1 cellular context compared by ENCODE assay signal in genomic region chr17:7561028-7561575, GRCh38.
TF ChIP-seq lines count a peak whose summit lies in the region.

No MANE protein-coding gene starts in this region.

TF ChIP-seq in HepG2, 621 proteins besides CTCF, POLR2A, EP300 and RAD21 (continues in another document):
- 0 out of 2 replicates have a peak, but pooled peaks have one; percentile 80 for TF ChIP-seq SNAPC4 (CRISPR knock-in tag; IDR thresholded peaks at IDR 0.05)
- TF ChIP-seq, protein P1, sequence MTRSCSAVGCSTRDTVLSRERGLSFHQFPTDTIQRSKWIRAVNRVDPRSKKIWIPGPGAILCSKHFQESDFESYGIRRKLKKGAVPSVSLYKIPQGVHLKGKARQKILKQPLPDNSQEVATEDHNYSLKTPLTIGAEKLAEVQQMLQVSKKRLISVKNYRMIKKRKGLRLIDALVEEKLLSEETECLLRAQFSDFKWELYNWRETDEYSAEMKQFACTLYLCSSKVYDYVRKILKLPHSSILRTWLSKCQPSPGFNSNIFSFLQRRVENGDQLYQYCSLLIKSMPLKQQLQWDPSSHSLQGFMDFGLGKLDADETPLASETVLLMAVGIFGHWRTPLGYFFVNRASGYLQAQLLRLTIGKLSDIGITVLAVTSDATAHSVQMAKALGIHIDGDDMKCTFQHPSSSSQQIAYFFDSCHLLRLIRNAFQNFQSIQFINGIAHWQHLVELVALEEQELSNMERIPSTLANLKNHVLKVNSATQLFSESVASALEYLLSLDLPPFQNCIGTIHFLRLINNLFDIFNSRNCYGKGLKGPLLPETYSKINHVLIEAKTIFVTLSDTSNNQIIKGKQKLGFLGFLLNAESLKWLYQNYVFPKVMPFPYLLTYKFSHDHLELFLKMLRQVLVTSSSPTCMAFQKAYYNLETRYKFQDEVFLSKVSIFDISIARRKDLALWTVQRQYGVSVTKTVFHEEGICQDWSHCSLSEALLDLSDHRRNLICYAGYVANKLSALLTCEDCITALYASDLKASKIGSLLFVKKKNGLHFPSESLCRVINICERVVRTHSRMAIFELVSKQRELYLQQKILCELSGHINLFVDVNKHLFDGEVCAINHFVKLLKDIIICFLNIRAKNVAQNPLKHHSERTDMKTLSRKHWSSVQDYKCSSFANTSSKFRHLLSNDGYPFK (CRISPR knock-in tag; IDR thresholded peaks at IDR 0.05; ENCODE audit: borderline replicate concordance) = peak; percentile 96
- TF ChIP-seq RELA (CRISPR knock-in tag; IDR thresholded peaks at IDR 0.05) = 0 out of 2 replicates have a peak, but pooled peaks have one; percentile 37
- TF ChIP-seq ZNF326 (CRISPR knock-in tag; IDR thresholded peaks at IDR 0.05; ENCODE audit: borderline replicate concordance) = no peak
- peak; percentile 69 for TF ChIP-seq HNF4A (CRISPR knock-in tag; IDR thresholded peaks at IDR 0.05)
- peak; percentile 41; the same call in 1 of the 2 replicates for TF ChIP-seq ZMYM4 (CRISPR knock-in tag; IDR thresholded peaks at IDR 0.05)
- peak; percentile 36; the same call in 1 of the 2 replicates for TF ChIP-seq SP4 (CRISPR knock-in tag; IDR thresholded peaks at IDR 0.05)
- TF ChIP-seq ZNF234 (CRISPR knock-in tag; conservative IDR thresholded peaks at IDR 0.05) = no peak
- no peak for TF ChIP-seq RFX3 (CRISPR knock-in tag; IDR thresholded peaks at IDR 0.05)
- no peak for TF ChIP-seq PCBP2 (optimal IDR thresholded peaks at IDR 0.05; ENCODE audit: low read depth, low read length, poor library complexity, severe bottlenecking)
- TF ChIP-seq SMAD3 (CRISPR knock-in tag; IDR thresholded peaks at IDR 0.05) = 0 out of 2 replicates have a peak, but pooled peaks have one; percentile 22
- TF ChIP-seq DR1 (CRISPR knock-in tag; IDR thresholded peaks at IDR 0.05) = 0 out of 2 replicates have a peak, but pooled peaks have one; percentile 43
- peak; percentile 58; the same call in 1 of the 2 replicates for TF ChIP-seq HNF4G (IDR thresholded peaks at IDR 0.05; ENCODE audit: borderline replicate concordance, low read depth, low read length)
- TF ChIP-seq HNF4G (CRISPR knock-in tag; IDR thresholded peaks at IDR 0.05; ENCODE audit: borderline replicate concordance, low read depth) = no peak
- TF ChIP-seq ZNF781 (CRISPR knock-in tag; IDR thresholded peaks at IDR 0.05; ENCODE audit: borderline replicate concordance, not compliant biosample characterization) = peak; percentile 9
- peak; percentile 71; the same call in 2 of the 3 replicates for TF ChIP-seq MXI1 (IDR thresholded peaks at IDR 0.05; ENCODE audit: borderline replicate concordance, low read depth, low read length)
- no peak for TF ChIP-seq ZNF431 (CRISPR knock-in tag; IDR thresholded peaks at IDR 0.05; ENCODE audit: borderline replicate concordance, low read depth)
- peak; percentile 32; the same call in 1 of the 2 replicates for TF ChIP-seq MXD3 (CRISPR knock-in tag; IDR thresholded peaks at IDR 0.05)
- no peak for TF ChIP-seq PBX3 (CRISPR knock-in tag; IDR thresholded peaks at IDR 0.05; ENCODE audit: borderline replicate concordance)
- TF ChIP-seq GATAD2A (CRISPR knock-in tag; IDR thresholded peaks at IDR 0.05) = peak; percentile 13; the same call in 1 of the 2 replicates
- no peak for TF ChIP-seq SOX6 (IDR thresholded peaks at IDR 0.05)
- peak; percentile 27; the same call in 1 of the 2 replicates for TF ChIP-seq SOX6 (CRISPR knock-in tag; IDR thresholded peaks at IDR 0.05)
- TF ChIP-seq SMC3 (IDR thresholded peaks at IDR 0.05; ENCODE audit: low read length) = peak; percentile 38; the same call in 1 of the 2 replicates
- TF ChIP-seq SIX4 (CRISPR knock-in tag; IDR thresholded peaks at IDR 0.05) = no peak
- peak; percentile 29; the same call in 1 of the 2 replicates for TF ChIP-seq POGZ (CRISPR knock-in tag; IDR thresholded peaks at IDR 0.05)
- peak; percentile 19; the same call in 1 of the 2 replicates for TF ChIP-seq ZNF280B (CRISPR knock-in tag; IDR thresholded peaks at IDR 0.05; ENCODE audit: borderline replicate concordance)
- no peak for TF ChIP-seq SRSF4 (IDR thresholded peaks at IDR 0.05; ENCODE audit: low read depth, low read length, poor library complexity, severe bottlenecking)
- TF ChIP-seq, protein P2, sequence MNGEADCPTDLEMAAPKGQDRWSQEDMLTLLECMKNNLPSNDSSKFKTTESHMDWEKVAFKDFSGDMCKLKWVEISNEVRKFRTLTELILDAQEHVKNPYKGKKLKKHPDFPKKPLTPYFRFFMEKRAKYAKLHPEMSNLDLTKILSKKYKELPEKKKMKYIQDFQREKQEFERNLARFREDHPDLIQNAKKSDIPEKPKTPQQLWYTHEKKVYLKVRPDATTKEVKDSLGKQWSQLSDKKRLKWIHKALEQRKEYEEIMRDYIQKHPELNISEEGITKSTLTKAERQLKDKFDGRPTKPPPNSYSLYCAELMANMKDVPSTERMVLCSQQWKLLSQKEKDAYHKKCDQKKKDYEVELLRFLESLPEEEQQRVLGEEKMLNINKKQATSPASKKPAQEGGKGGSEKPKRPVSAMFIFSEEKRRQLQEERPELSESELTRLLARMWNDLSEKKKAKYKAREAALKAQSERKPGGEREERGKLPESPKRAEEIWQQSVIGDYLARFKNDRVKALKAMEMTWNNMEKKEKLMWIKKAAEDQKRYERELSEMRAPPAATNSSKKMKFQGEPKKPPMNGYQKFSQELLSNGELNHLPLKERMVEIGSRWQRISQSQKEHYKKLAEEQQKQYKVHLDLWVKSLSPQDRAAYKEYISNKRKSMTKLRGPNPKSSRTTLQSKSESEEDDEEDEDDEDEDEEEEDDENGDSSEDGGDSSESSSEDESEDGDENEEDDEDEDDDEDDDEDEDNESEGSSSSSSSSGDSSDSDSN (CRISPR knock-in tag; IDR thresholded peaks at IDR 0.05) = peak; percentile 41; the same call in 1 of the 2 replicates
- TF ChIP-seq RFXAP (CRISPR knock-in tag; IDR thresholded peaks at IDR 0.05; ENCODE audit: borderline replicate concordance) = peak; percentile 58; the same call in 1 of the 2 replicates
- peak; percentile 29 for TF ChIP-seq HNRNPLL (IDR thresholded peaks at IDR 0.05; ENCODE audit: low read depth, low read length, poor library complexity, severe bottlenecking)
- peak; percentile 81; the same call in 1 of the 2 replicates for TF ChIP-seq NCOA1 (CRISPR knock-in tag; IDR thresholded peaks at IDR 0.05)
- 0 out of 2 replicates have a peak, but pooled peaks have one; percentile 4 for TF ChIP-seq TSC22D2 (CRISPR knock-in tag; IDR thresholded peaks at IDR 0.05; ENCODE audit: borderline replicate concordance)
- TF ChIP-seq ZNF629 (CRISPR knock-in tag; conservative IDR thresholded peaks at IDR 0.05) = no peak
- no peak for TF ChIP-seq AKNA (CRISPR knock-in tag; IDR thresholded peaks at IDR 0.05; ENCODE audit: borderline replicate concordance)
- TF ChIP-seq ZNF543 (CRISPR knock-in tag; IDR thresholded peaks at IDR 0.05) = peak; percentile 5; the same call in 1 of the 2 replicates
- peak; percentile 60 for TF ChIP-seq MEF2D (CRISPR knock-in tag; IDR thresholded peaks at IDR 0.05)
- TF ChIP-seq ZNF660 (CRISPR knock-in tag; IDR thresholded peaks at IDR 0.05; ENCODE audit: borderline replicate concordance, low read depth) = no peak
- TF ChIP-seq ZBTB46 (CRISPR knock-in tag; IDR thresholded peaks at IDR 0.05; ENCODE audit: borderline replicate concordance) = no peak
- peak; percentile 24; the same call in 1 of the 2 replicates for TF ChIP-seq CCDC6 (CRISPR knock-in tag; IDR thresholded peaks at IDR 0.05)
- TF ChIP-seq ARNTL (CRISPR knock-in tag; IDR thresholded peaks at IDR 0.05) = no peak; the same call in 1 of the 2 replicates
